Comparison of ENCODE assay signal across 18 cellular contexts in genomic region chr2:121220995-121221394, GRCh38.
DNase-seq lines count a peak whose midpoint lies in the region; ATAC-seq lines count a peak whose summit lies in the region.
"Had no signal": no experiment of that assay in that cellular context is flagged by ENCODE, and none has a peak within 500 bp of the region (broad histone marks: within the 10 kb centered on the region; RNA-seq: fewer than 3 reads in every experiment).

No MANE protein-coding gene starts in this region.

- H3K27ac ChIP-seq in naive thymus-derived CD4-positive, alpha-beta T cell (ENCODE audit: low read depth, low read length) = no peak overlapping the region
- H3K27ac ChIP-seq: dorsolateral prefrontal cortex, thoracic aorta had no signal

- POLR2A ChIA-PET in naive thymus-derived CD4-positive, alpha-beta T cell (lab: Charles Lee) = no interaction called here
- POLR2A ChIA-PET in activated CD8-positive, alpha-beta T cell treated with anti-CD3 and anti-CD28 coated beads, Interleukin-2, amount 10 ng/mL, durations not matched to agents 7 days and 5 days (lab: Charles Lee) = no interaction called here

- no peaks in the 10 kb centered on the region for H3K36me3 Mint-ChIP-seq in naive thymus-derived CD4-positive, alpha-beta T cell
- H3K36me3 Mint-ChIP-seq in activated CD8-positive, alpha-beta T cell treated with anti-CD3 and anti-CD28 coated beads, Interleukin-2, amount 10 ng/mL, durations not matched to agents 7 days and 5 days (ENCODE audit: low read depth) = no peaks in the 10 kb centered on the region
- H3K36me3 Mint-ChIP-seq: activated naive CD8-positive, alpha-beta T cell treated with anti-CD3 and anti-CD28 coated beads, Interleukin-2, amount 10 ng/mL, durations not matched to agents 7 days and 5 days had no signal

- H3K4me3 Mint-ChIP-seq in naive thymus-derived CD4-positive, alpha-beta T cell = no peak overlapping the region
- no peak overlapping the region for H3K4me3 Mint-ChIP-seq in activated CD8-positive, alpha-beta T cell treated with anti-CD3 and anti-CD28 coated beads, Interleukin-2, amount 10 ng/mL, durations not matched to agents 7 days and 5 days
- H3K4me3 Mint-ChIP-seq: activated naive CD8-positive, alpha-beta T cell treated with anti-CD3 and anti-CD28 coated beads, Interleukin-2, amount 10 ng/mL, durations not matched to agents 7 days and 5 days; nephron progenitor cell; stimulated activated memory B cell treated with anti-CD40 and anti-IgM and Interleukin-4, amounts not matched to agents 10 μg/mL and 1 μg/mL and 100 μg/mL, for 72 hours had no signal

- intact Hi-C loops in naive thymus-derived CD4-positive, alpha-beta T cell (cut with micrococcal nuclease) = no loop called here

- DNase-seq in EL (peak; percentile 20), NCI-H226 (peak; percentile 16), dermis blood vessel endothelial cell (peak; percentile 15), SIG-M5 treated with dmso at 0.1 percent for 504 hours (lab: John Stamatoyannopoulos, UW; ENCODE audit: unreplicated experiment) (no peak)
- no peak for DNase-seq in naive thymus-derived CD4-positive, alpha-beta T cell
- no peak for DNase-seq in stimulated activated CD4-positive, alpha-beta T cell treated with anti-CD3 and anti-CD28 coated beads, Interleukin-1b, Interleukin-23, amount 100 ng/mL, for 48 hours
- DNase-seq in activated CD8-positive, alpha-beta T cell treated with anti-CD3 and anti-CD28 coated beads, Interleukin-2, amount 10 ng/mL, durations not matched to agents 7 days and 5 days = no peak
- DNase-seq: activated CD4-positive, CD25-positive, alpha-beta regulatory T cell; activated CD8-positive, alpha-beta memory T cell treated with anti-CD3 and anti-CD28 coated beads for 24 hours; activated naive CD8-positive, alpha-beta T cell treated with anti-CD3 and anti-CD28 coated beads, Interleukin-2, amount 10 ng/mL, durations not matched to agents 7 days and 5 days; dorsolateral prefrontal cortex; mesendoderm; NCI-H2029; NCI-H524; nephron progenitor cell had no signal

- H3K27me3 ChIP-seq in naive thymus-derived CD4-positive, alpha-beta T cell (ENCODE audit: control insufficient read depth in 2 of 2, insufficient read depth in 2 of 2, low read length in 2 of 2) = no peaks in the 10 kb centered on the region
- H3K27me3 ChIP-seq: dorsolateral prefrontal cortex had no signal

- peaks cover 0 to 1% (median 0%) of the 10 kb centered on the region in 7 donors for H3K4me1 Mint-ChIP-seq in naive thymus-derived CD4-positive, alpha-beta T cell
- no peaks in the 10 kb centered on the region for H3K4me1 Mint-ChIP-seq in activated CD8-positive, alpha-beta T cell treated with anti-CD3 and anti-CD28 coated beads, Interleukin-2, amount 10 ng/mL, durations not matched to agents 7 days and 5 days (ENCODE audit: low read depth)
- H3K4me1 Mint-ChIP-seq: activated naive CD8-positive, alpha-beta T cell treated with anti-CD3 and anti-CD28 coated beads, Interleukin-2, amount 10 ng/mL, durations not matched to agents 7 days and 5 days; nephron progenitor cell; stimulated activated memory B cell treated with anti-CD40 and anti-IgM and Interleukin-4, amounts not matched to agents 10 μg/mL and 1 μg/mL and 100 μg/mL, for 72 hours had no signal

- H3K36me3 ChIP-seq in naive thymus-derived CD4-positive, alpha-beta T cell (ENCODE audit: control insufficient read depth in 2 of 3, insufficient read depth in 3 of 3, low read length in 3 of 3) = no peaks in the 10 kb centered on the region
- H3K36me3 ChIP-seq: thoracic aorta had no signal

- CTCF ChIA-PET in naive thymus-derived CD4-positive, alpha-beta T cell (lab: Charles Lee) = no interaction called here
- CTCF ChIA-PET in activated CD8-positive, alpha-beta T cell treated with anti-CD3 and anti-CD28 coated beads, Interleukin-2, amount 10 ng/mL, durations not matched to agents 7 days and 5 days (lab: Charles Lee) = no interaction called here

- peak; percentile 24 for ATAC-seq in naive thymus-derived CD4-positive, alpha-beta T cell
- ATAC-seq in HG03442 (IDR thresholded peaks at IDR 0.05; ENCODE audit: unreplicated experiment) = no peak
- ATAC-seq in activated CD8-positive, alpha-beta T cell treated with anti-CD3 and anti-CD28 coated beads, Interleukin-2, amount 10 ng/mL, durations not matched to agents 7 days and 5 days = no peak
- ATAC-seq: stimulated activated memory B cell treated with anti-CD40 and anti-IgM and Interleukin-4, amounts not matched to agents 10 μg/mL and 1 μg/mL and 100 μg/mL, for 72 hours had no signal

- no peaks in the 10 kb centered on the region for H3K9me3 ChIP-seq in naive thymus-derived CD4-positive, alpha-beta T cell (ENCODE audit: control insufficient read depth in 2 of 3, low read length in 3 of 3)
- H3K9me3 ChIP-seq: thoracic aorta had no signal

- H3K4me1 ChIP-seq in naive thymus-derived CD4-positive, alpha-beta T cell (ENCODE audit: control insufficient read depth in 2 of 2, insufficient read depth in 2 of 2, low read length in 2 of 2) = no peaks in the 10 kb centered on the region

- peaks cover 0 to 1% (median 0%) of the 10 kb centered on the region in 11 donors for H3K9me3 Mint-ChIP-seq in naive thymus-derived CD4-positive, alpha-beta T cell
- no peaks in the 10 kb centered on the region for H3K9me3 Mint-ChIP-seq in activated CD8-positive, alpha-beta T cell treated with anti-CD3 and anti-CD28 coated beads, Interleukin-2, amount 10 ng/mL, durations not matched to agents 7 days and 5 days (ENCODE audit: insufficient read depth)
- H3K9me3 Mint-ChIP-seq: activated naive CD8-positive, alpha-beta T cell treated with anti-CD3 and anti-CD28 coated beads, Interleukin-2, amount 10 ng/mL, durations not matched to agents 7 days and 5 days; nephron progenitor cell; stimulated activated memory B cell treated with anti-CD40 and anti-IgM and Interleukin-4, amounts not matched to agents 10 μg/mL and 1 μg/mL and 100 μg/mL, for 72 hours had no signal

- H3K4me3 ChIP-seq in naive thymus-derived CD4-positive, alpha-beta T cell (ENCODE audit: low read length) = no peak overlapping the region
- H3K4me3 ChIP-seq: dorsolateral prefrontal cortex, thoracic aorta had no signal

- peaks cover 0 to 11% (median 2%) of the 10 kb centered on the region in 5 donors for H3K27me3 Mint-ChIP-seq in naive thymus-derived CD4-positive, alpha-beta T cell
- H3K27me3 Mint-ChIP-seq in activated CD8-positive, alpha-beta T cell treated with anti-CD3 and anti-CD28 coated beads, Interleukin-2, amount 10 ng/mL, durations not matched to agents 7 days and 5 days (ENCODE audit: low read depth) = peaks cover 3% of the 10 kb centered on the region
- H3K27me3 Mint-ChIP-seq: stimulated activated memory B cell treated with anti-CD40 and anti-IgM and Interleukin-4, amounts not matched to agents 10 μg/mL and 1 μg/mL and 100 μg/mL, for 72 hours had no signal

- no peak overlapping the region for H3K27ac Mint-ChIP-seq in naive thymus-derived CD4-positive, alpha-beta T cell
- H3K27ac Mint-ChIP-seq in activated CD8-positive, alpha-beta T cell treated with anti-CD3 and anti-CD28 coated beads, Interleukin-2, amount 10 ng/mL, durations not matched to agents 7 days and 5 days = no peak overlapping the region
- H3K27ac Mint-ChIP-seq: activated naive CD8-positive, alpha-beta T cell treated with anti-CD3 and anti-CD28 coated beads, Interleukin-2, amount 10 ng/mL, durations not matched to agents 7 days and 5 days; nephron progenitor cell; stimulated activated memory B cell treated with anti-CD40 and anti-IgM and Interleukin-4, amounts not matched to agents 10 μg/mL and 1 μg/mL and 100 μg/mL, for 72 hours had no signal

Comparison
In these comparisons a context has a peak if more than half of its experiments do, and no peak if none do; other contexts are left out.
1. DNase-seq: peak in EL (single experiment), NCI-H226 (single experiment) and dermis blood vessel endothelial cell (single experiment); none in naive thymus-derived CD4-positive, alpha-beta T cell (0 of 9), SIG-M5 treated with dmso at 0.1 percent for 504 hours (single experiment), stimulated activated CD4-positive, alpha-beta T cell treated with anti-CD3 and anti-CD28 coated beads, Interleukin-1b, Interleukin-23, amount 100 ng/mL, for 48 hours (single experiment) and activated CD8-positive, alpha-beta T cell treated with anti-CD3 and anti-CD28 coated beads, Interleukin-2, amount 10 ng/mL, durations not matched to agents 7 days and 5 days (single experiment).